ENCODE assay signal across 8 cellular contexts in genomic region chr2:157628282-157628531, GRCh38. TPM values are rescaled to one million over a fixed set of nuclear protein-coding genes. Genes with fewer than 3 reads are reported as not detected.
DNase-seq lines count a peak whose midpoint lies in the region; ATAC-seq and TF ChIP-seq lines count a peak whose summit lies in the region.

No MANE protein-coding gene starts in this region.

- H3K9me2 ChIP-seq in Karpas-422 (replicated peaks; ENCODE audit: insufficient read depth, low read length): no peaks in the 10 kb centered on the region

- H3K9ac ChIP-seq in adipocyte (ENCODE audit: low read length): peak overlapping the region; percentile 67
- H3K9ac ChIP-seq in Karpas-422 (ENCODE audit: low read length): no peak overlapping the region

- H3K27me3 ChIP-seq in adipocyte (replicated peaks; ENCODE audit: control insufficient read depth, insufficient read depth, low read length): no peaks in the 10 kb centered on the region
- H3K27me3 ChIP-seq in left lung: peaks cover 8 to 28% of the 10 kb centered on the region in 2 donors
- no peaks in the 10 kb centered on the region for H3K27me3 ChIP-seq in thyroid gland
- no peaks in the 10 kb centered on the region for H3K27me3 ChIP-seq in Karpas-422 (ENCODE audit: low read length)

- H3K4me1 ChIP-seq in adipocyte (ENCODE audit: control insufficient read depth, insufficient read depth, low read length): peaks cover 12% of the 10 kb centered on the region
- H3K4me1 ChIP-seq in left lung: peaks cover 0 to 15% of the 10 kb centered on the region in 2 donors
- peaks cover 0 to 4% of the 10 kb centered on the region in 2 donors for H3K4me1 ChIP-seq in thyroid gland
- no peaks in the 10 kb centered on the region for H3K4me1 ChIP-seq in Karpas-422 (ENCODE audit: low read length)

- no peak for DNase-seq in adipocyte (ENCODE audit: low read depth)
- DNase-seq in left lung: no peak
- DNase-seq in thyroid gland: peak in 1 of 2 donors; percentile 8
- DNase-seq in DMS79 treated with DMSO at 0.1 percent for 48 hours (lab: John Stamatoyannopoulos, UW): no peak
- no peak for DNase-seq in SK-N-DZ (ENCODE audit: low spot score)
- no peak for DNase-seq in Karpas-422

- H3K9me3 ChIP-seq in adipocyte (ENCODE audit: control insufficient read depth, low read length): no peaks in the 10 kb centered on the region
- no peaks in the 10 kb centered on the region for H3K9me3 ChIP-seq in left lung
- no peaks in the 10 kb centered on the region for H3K9me3 ChIP-seq in thyroid gland
- no peaks in the 10 kb centered on the region for H3K9me3 ChIP-seq in Karpas-422 (ENCODE audit: low read length)

- no peak overlapping the region for H3K27ac ChIP-seq in left lung
- H3K27ac ChIP-seq in thyroid gland: no peak overlapping the region
- no peak overlapping the region for H3K27ac ChIP-seq in Karpas-422 (ENCODE audit: low read length)

- no peaks in the 10 kb centered on the region for H3K36me3 ChIP-seq in adipocyte (ENCODE audit: control insufficient read depth, insufficient read depth, low read length, severe bottlenecking)
- no peaks in the 10 kb centered on the region for H3K36me3 ChIP-seq in left lung
- H3K36me3 ChIP-seq in thyroid gland: no peaks in the 10 kb centered on the region
- H3K36me3 ChIP-seq in Karpas-422 (ENCODE audit: insufficient read depth, low read length): no peaks in the 10 kb centered on the region

- ATAC-seq in GM18907 (IDR thresholded peaks at IDR 0.05; ENCODE audit: unreplicated experiment) (peak; percentile 8), HG02943 (IDR thresholded peaks at IDR 0.05; ENCODE audit: low read depth, unreplicated experiment) (peak; percentile 18), left lung (peak; percentile 15)

- intact Hi-C loops in left lung (cut with DNase I): no loop called here
- intact Hi-C loops in thyroid gland (cut with DNase I): no loop called here

- 1% methylated on average over 16 of the region's 16 CpGs for WGBS in thyroid gland, 2 donors

- TF ChIP-seq CTCF in left lung (IDR thresholded peaks at IDR 0.05) (no peak), thyroid gland (IDR thresholded peaks at IDR 0.05) (no peak)

- no peaks in the 10 kb centered on the region for H3K79me2 ChIP-seq in Karpas-422 (ENCODE audit: low read length)

- H3K4me3 ChIP-seq in adipocyte (ENCODE audit: low read length): peak overlapping the region; percentile 83
- H3K4me3 ChIP-seq in left lung: peak overlapping the region; percentile 43 to 46
- H3K4me3 ChIP-seq in thyroid gland (replicated peaks in 1 of 3): peak overlapping the region in 2 of 3 donors; percentile 33 to 39
- no peak overlapping the region for H3K4me3 ChIP-seq in Karpas-422 (ENCODE audit: low read length)

- no peak overlapping the region for H2AFZ ChIP-seq in Karpas-422 (ENCODE audit: low read length)

- TF ChIP-seq POLR2A in thyroid gland (IDR thresholded peaks at IDR 0.05): no peak

- H4K20me1 ChIP-seq in Karpas-422 (ENCODE audit: insufficient read depth, low read depth, low read length): no peaks in the 10 kb centered on the region

- no peak overlapping the region for H3K4me2 ChIP-seq in Karpas-422 (ENCODE audit: low read depth, low read length, poor library complexity, severe bottlenecking)

RNA-seq across cellular contexts. Expression of gene ACVR1C, which starts 0.5 kb away (rescaled TPM):
- total RNA-seq in left lung (1 to 10 TPM; 1.3 to 1.6 TPM), thyroid gland (under 1 TPM; 0.13 to 0.93 (median 0.49) TPM)
- polyA plus RNA-seq in SK-N-DZ (2014; cell fraction: cytosol; rRNA removed): 0.07 and 0.50 TPM in 2 replicates
- polyA plus RNA-seq in SK-N-DZ (2014; cell fraction: nucleus; rRNA removed): 0.02 and 0.21 TPM in 2 replicates
- not detected in 2 replicates for total RNA-seq in Karpas-422 (2014; rRNA removed; shearing (Covaris generic); ENCODE audit: low replicate concordance)
